13 cellular contexts compared by ENCODE assay signal in genomic region chr19:10874019-10874418, GRCh38. TPM values are rescaled to one million over a fixed set of nuclear protein-coding genes. Genes with fewer than 3 reads are reported as not detected.
DNase-seq lines count a peak whose midpoint lies in the region; ATAC-seq, FAIRE-seq and TF ChIP-seq lines count a peak whose summit lies in the region.
"Had no signal": no experiment of that assay in that cellular context is flagged by ENCODE, and none has a peak within 500 bp of the region (broad histone marks: within the 10 kb centered on the region; RNA-seq: fewer than 3 reads in every experiment).

No MANE protein-coding gene starts in this region.

- H3K27ac ChIP-seq in astrocyte (ENCODE audit: low read depth, low read length): no peak overlapping the region
- peak overlapping the region; percentile 48 to 97 (median 76) for H3K27ac ChIP-seq in transverse colon
- H3K27ac ChIP-seq: ascending aorta had no signal

- peaks cover 12% of the 10 kb centered on the region for H3K4me1 ChIP-seq in astrocyte (ENCODE audit: insufficient read depth, low read length)
- peaks cover 37 to 61% (median 38%) of the 10 kb centered on the region in 4 donors for H3K4me1 ChIP-seq in transverse colon

- intact Hi-C loops in natural killer cell (cut with micrococcal nuclease) (no loop called here), transverse colon (cut with DNase I; ENCODE audit: low total_unique reads) (loop anchor here (10.0 kb wide), 1 partner anchor 51 kb away; the partner anchor contains the start of genes TIMM29 and YIPF2)

- in situ Hi-C loops in transverse colon (cut with MboI; ENCODE audit: low pct_ligation_motif_present in 1 of 4, low pct_unique_long_range_greater_than_20kb in 1 of 4, low sequenced_read_pairs in 3 of 4): loop anchor here in 2 of 4 donors (25.0 kb wide), 1 partner anchor 162 kb away; the partner anchor contains the start of genes DNM2 (in 2 of the 2) and QTRT1 (in 2 of the 2)

- ATAC-seq in natural killer cell (no peak), esophagus mucosa (no peak)
- ATAC-seq in natural killer cell treated with Interleukin-12 subunit alpha and Interleukin-12 subunit beta and Interleukin-15 and Interleukin-18, amount 100 ng/mL, for 72 hours: no peak
- ATAC-seq: mucosa of descending colon had no signal

- H3K9ac ChIP-seq in astrocyte (ENCODE audit: low read length): no peak overlapping the region

- H3K27me3 ChIP-seq in astrocyte (ENCODE audit: insufficient read depth, low read length) (no peaks in the 10 kb centered on the region), transverse colon (no peaks in the 10 kb centered on the region)
- H3K27me3 ChIP-seq: ascending aorta had no signal

- H3K9me3 Mint-ChIP-seq in natural killer cell (no peaks in the 10 kb centered on the region), astrocyte (ENCODE audit: unreplicated experiment) (no peaks in the 10 kb centered on the region)
- H3K9me3 Mint-ChIP-seq in natural killer cell treated with Interleukin-12 subunit alpha and Interleukin-12 subunit beta and Interleukin-15 and Interleukin-18, amount 100 ng/mL, for 72 hours: no peaks in the 10 kb centered on the region
- H3K9me3 Mint-ChIP-seq: H9 had no signal

- H2AFZ ChIP-seq in astrocyte (ENCODE audit: low read depth, low read length): no peak overlapping the region

- H3K27ac Mint-ChIP-seq in natural killer cell (no peak overlapping the region), astrocyte (ENCODE audit: unreplicated experiment) (no peak overlapping the region)
- no peak overlapping the region for H3K27ac Mint-ChIP-seq in natural killer cell treated with Interleukin-12 subunit alpha and Interleukin-12 subunit beta and Interleukin-15 and Interleukin-18, amount 100 ng/mL, for 72 hours

- no peaks in the 10 kb centered on the region for H3K9me3 ChIP-seq in astrocyte (ENCODE audit: insufficient read depth, low read depth, low read length)
- H3K9me3 ChIP-seq in transverse colon: no peaks in the 10 kb centered on the region
- H3K9me3 ChIP-seq: ascending aorta, mucosa of descending colon had no signal

- H3K79me2 ChIP-seq in astrocyte (ENCODE audit: insufficient read depth, low read length): peaks cover 67% of the 10 kb centered on the region

- TF ChIP-seq EP300 in transverse colon (IDR thresholded peaks at IDR 0.05; ENCODE audit: low read depth): no peak

- H3K27me3 Mint-ChIP-seq in natural killer cell (ENCODE audit: low read depth in 2 of 2): no peaks in the 10 kb centered on the region
- H3K27me3 Mint-ChIP-seq in natural killer cell treated with Interleukin-12 subunit alpha and Interleukin-12 subunit beta and Interleukin-15 and Interleukin-18, amount 100 ng/mL, for 72 hours: no peaks in the 10 kb centered on the region
- H3K27me3 Mint-ChIP-seq in astrocyte (ENCODE audit: low read depth, unreplicated experiment): no peaks in the 10 kb centered on the region

- FAIRE-seq in astrocyte (lab: Jason Lieb, UNC): no peak

- no peaks in the 10 kb centered on the region for H3K36me3 Mint-ChIP-seq in natural killer cell
- no peaks in the 10 kb centered on the region for H3K36me3 Mint-ChIP-seq in natural killer cell treated with Interleukin-12 subunit alpha and Interleukin-12 subunit beta and Interleukin-15 and Interleukin-18, amount 100 ng/mL, for 72 hours
- no peaks in the 10 kb centered on the region for H3K36me3 Mint-ChIP-seq in astrocyte (ENCODE audit: low read depth, unreplicated experiment)

- 56 to 67% methylated on average over 1 of the region's 1 CpG for WGBS in transverse colon (ENCODE audit: low coverage in 1 of 2), 2 donors

- no peak overlapping the region for H3K4me2 ChIP-seq in astrocyte (ENCODE audit: low read length)

- TF ChIP-seq POLR2A in transverse colon (IDR thresholded peaks at IDR 0.05): no peak

- no peak for TF ChIP-seq CTCF in natural killer cell (IDR thresholded peaks at IDR 0.05)
- TF ChIP-seq CTCF in astrocyte (IDR thresholded peaks at IDR 0.05; ENCODE audit: insufficient read depth, low read depth, low read length): no peak
- TF ChIP-seq CTCF in transverse colon (IDR thresholded peaks at IDR 0.05): no peak

- no peaks in the 10 kb centered on the region for H3K36me3 ChIP-seq in astrocyte (ENCODE audit: insufficient read depth, low read length)
- no peaks in the 10 kb centered on the region for H3K36me3 ChIP-seq in transverse colon
- H3K36me3 ChIP-seq: ascending aorta had no signal

- H3K4me3 Mint-ChIP-seq in natural killer cell (peak overlapping the region; percentile 47), astrocyte (ENCODE audit: unreplicated experiment) (peak overlapping the region; percentile 67)
- no peak overlapping the region for H3K4me3 Mint-ChIP-seq in natural killer cell treated with Interleukin-12 subunit alpha and Interleukin-12 subunit beta and Interleukin-15 and Interleukin-18, amount 100 ng/mL, for 72 hours

- H4K20me1 ChIP-seq in astrocyte (ENCODE audit: insufficient read depth, low read length): peaks cover 44% of the 10 kb centered on the region

- H3K4me1 Mint-ChIP-seq in natural killer cell (peaks cover 12 to 35% of the 10 kb centered on the region in 2 donors), astrocyte (ENCODE audit: low read depth, unreplicated experiment) (peaks cover 11% of the 10 kb centered on the region)
- peaks cover 31% of the 10 kb centered on the region in 2 donors for H3K4me1 Mint-ChIP-seq in natural killer cell treated with Interleukin-12 subunit alpha and Interleukin-12 subunit beta and Interleukin-15 and Interleukin-18, amount 100 ng/mL, for 72 hours (ENCODE audit: low read depth in 2 of 2)

- DNase-seq in natural killer cell (no peak), astrocyte (ENCODE audit: low read depth) (no peak), transverse colon (peak; percentile 54), NCI-H1694 treated with DMSO at 0.1 percent for 48 hours (lab: John Stamatoyannopoulos, UW) (no peak)
- DNase-seq in natural killer cell treated with Interleukin-12 subunit alpha and Interleukin-12 subunit beta and Interleukin-15 and Interleukin-18, amount 100 ng/mL, for 72 hours (ENCODE audit: low spot score): no peak
- DNase-seq: activated CD4-positive, alpha-beta T cell treated with anti-CD3 and anti-CD28 coated beads, Interleukin-2, amount 50 U/mL, for 48 hours; AML-193; H9; NCI-H524; SIG-M5 had no signal

- H3K4me3 ChIP-seq in astrocyte (ENCODE audit: insufficient read depth, low read depth, low read length): no peak overlapping the region
- no peak overlapping the region for H3K4me3 ChIP-seq in transverse colon
- H3K4me3 ChIP-seq: ascending aorta, mucosa of descending colon had no signal

RNA-seq across cellular contexts. Expression of gene CARM1, which starts 2.7 kb away (rescaled TPM):
- total RNA-seq in natural killer cell: 10 to 100 TPM; 13.4 to 21.3 (median 19.8) TPM
- 10 to 100 TPM; 48.4 to 60.0 TPM for total RNA-seq in natural killer cell treated with Interleukin-12 subunit alpha and Interleukin-12 subunit beta and Interleukin-15 and Interleukin-18, amount 100 ng/mL, for 72 hours
- 62.6 and 62.7 TPM in 2 replicates for total RNA-seq in astrocyte
- 10 to 100 TPM; 24.9 to 47.6 (median 35.6) TPM for total RNA-seq in transverse colon
- 40.3 TPM for total RNA-seq in esophagus mucosa

RNA-seq across cellular contexts. Expression of gene C19orf38, which starts 25.8 kb away (rescaled TPM):
- 1 to 10 TPM; 2.9 to 9.9 (median 6.2) TPM for total RNA-seq in natural killer cell
- total RNA-seq in natural killer cell treated with Interleukin-12 subunit alpha and Interleukin-12 subunit beta and Interleukin-15 and Interleukin-18, amount 100 ng/mL, for 72 hours: 10 to 100 TPM in 1 of 2 donors, 1 to 10 TPM in 1; 2.7 to 12.0 TPM
- total RNA-seq in astrocyte: 0.23 and 0.58 TPM in 2 replicates
- total RNA-seq in transverse colon: 1 to 10 TPM in 1 of 4 donors, under 1 TPM in 2, not detected in 1; 0.79 to 1.8 (median 0.96) TPM
- total RNA-seq in esophagus mucosa: not detected
- total RNA-seq: ascending aorta, H9 had no signal

RNA-seq across cellular contexts. Expression of gene TMED1, which starts 38.0 kb away (rescaled TPM):
- total RNA-seq in natural killer cell (10 to 100 TPM; 20.5 to 27.8 (median 27.4) TPM), astrocyte (27.0 and 29.7 TPM in 2 replicates), transverse colon (10 to 100 TPM in 3 of 4 donors, 1 to 10 TPM in 1; 2.8 to 40.4 (median 24.4) TPM), esophagus mucosa (16.4 TPM)
- 10 to 100 TPM; 15.2 to 24.1 TPM for total RNA-seq in natural killer cell treated with Interleukin-12 subunit alpha and Interleukin-12 subunit beta and Interleukin-15 and Interleukin-18, amount 100 ng/mL, for 72 hours

RNA-seq across cellular contexts. Expression of gene YIPF2, which starts 54.4 kb away (rescaled TPM):
- total RNA-seq in natural killer cell (10 to 100 TPM; 26.4 to 27.8 (median 27.2) TPM), astrocyte (69.5 and 76.7 TPM in 2 replicates), transverse colon (100 to 1,000 TPM in 1 of 4 donors, 10 to 100 TPM in 3; 23.6 to 134 (median 58.4) TPM), esophagus mucosa (43.1 TPM)
- total RNA-seq in natural killer cell treated with Interleukin-12 subunit alpha and Interleukin-12 subunit beta and Interleukin-15 and Interleukin-18, amount 100 ng/mL, for 72 hours: 10 to 100 TPM; 33.8 to 37.2 TPM

RNA-seq across cellular contexts. Expression of gene TIMM29, which starts 54.6 kb away (rescaled TPM):
- total RNA-seq in natural killer cell: 10 to 100 TPM; 20.7 to 30.9 (median 24.1) TPM
- 10 to 100 TPM; 24.9 to 30.2 TPM for total RNA-seq in natural killer cell treated with Interleukin-12 subunit alpha and Interleukin-12 subunit beta and Interleukin-15 and Interleukin-18, amount 100 ng/mL, for 72 hours
- total RNA-seq in astrocyte: 28.9 and 31.7 TPM in 2 replicates
- 10 to 100 TPM; 40.0 to 45.3 (median 43.2) TPM for total RNA-seq in transverse colon
- 14.3 TPM for total RNA-seq in esophagus mucosa
